ENCODE assay signal across 4 cellular contexts in genomic region chr9:31774021-31774420, GRCh38.
DNase-seq lines count a peak whose midpoint lies in the region; TF ChIP-seq lines count a peak whose summit lies in the region.
"Not testable (repeated sequence)": the region's sequence is repeated elsewhere in the genome, so short reads cannot be mapped to it uniquely, and the experiment has no call there.

No MANE protein-coding gene starts in this region.

- not testable (repeated sequence) for H3K36me3 ChIP-seq in WERI-Rb-1

- H3K9me3 Mint-ChIP-seq in glutamatergic neuron (ENCODE audit: unreplicated experiment), result peaks cover 34% of the 10 kb centered on the region

- not testable (repeated sequence) for H3K27me3 Mint-ChIP-seq in glutamatergic neuron (ENCODE audit: unreplicated experiment)

- DNase-seq in D341Med (ENCODE audit: low spot score) (peak; percentile 46), NCI-H82 treated with DMSO at 0.1 percent for 48 hours (lab: John Stamatoyannopoulos, UW; ENCODE audit: unreplicated experiment) (peak; percentile 65), WERI-Rb-1 (peak; percentile 58)
- not testable (repeated sequence) for DNase-seq in glutamatergic neuron

- H3K27ac Mint-ChIP-seq in glutamatergic neuron (ENCODE audit: unreplicated experiment), result peak overlapping the region; percentile 95

- not testable (repeated sequence) for TF ChIP-seq CTCF in WERI-Rb-1 (IDR thresholded peaks at IDR 0.05; ENCODE audit: low read depth, low read length); glutamatergic neuron (IDR thresholded peaks at IDR 0.05; ENCODE audit: partially characterized antibody, unreplicated experiment)

- peaks cover 39% of the 10 kb centered on the region for H3K36me3 Mint-ChIP-seq in glutamatergic neuron (ENCODE audit: unreplicated experiment)

- not testable (repeated sequence) for H3K27me3 ChIP-seq in WERI-Rb-1 (ENCODE audit: insufficient read depth, low read depth, severe bottlenecking)

- H3K4me3 ChIP-seq in WERI-Rb-1 (ENCODE audit: low read depth, low read length), result not testable (repeated sequence)

- peak overlapping the region; percentile 38 for H3K27ac ChIP-seq in WERI-Rb-1

- peak overlapping the region; percentile 68 for H3K4me3 Mint-ChIP-seq in glutamatergic neuron (ENCODE audit: unreplicated experiment)

- peaks cover 17% of the 10 kb centered on the region for H3K9me3 ChIP-seq in WERI-Rb-1 (ENCODE audit: severe bottlenecking)

- H3K4me1 Mint-ChIP-seq in glutamatergic neuron (ENCODE audit: low read depth, unreplicated experiment), result peaks cover 31% of the 10 kb centered on the region
